In the genomic region with DNA sequence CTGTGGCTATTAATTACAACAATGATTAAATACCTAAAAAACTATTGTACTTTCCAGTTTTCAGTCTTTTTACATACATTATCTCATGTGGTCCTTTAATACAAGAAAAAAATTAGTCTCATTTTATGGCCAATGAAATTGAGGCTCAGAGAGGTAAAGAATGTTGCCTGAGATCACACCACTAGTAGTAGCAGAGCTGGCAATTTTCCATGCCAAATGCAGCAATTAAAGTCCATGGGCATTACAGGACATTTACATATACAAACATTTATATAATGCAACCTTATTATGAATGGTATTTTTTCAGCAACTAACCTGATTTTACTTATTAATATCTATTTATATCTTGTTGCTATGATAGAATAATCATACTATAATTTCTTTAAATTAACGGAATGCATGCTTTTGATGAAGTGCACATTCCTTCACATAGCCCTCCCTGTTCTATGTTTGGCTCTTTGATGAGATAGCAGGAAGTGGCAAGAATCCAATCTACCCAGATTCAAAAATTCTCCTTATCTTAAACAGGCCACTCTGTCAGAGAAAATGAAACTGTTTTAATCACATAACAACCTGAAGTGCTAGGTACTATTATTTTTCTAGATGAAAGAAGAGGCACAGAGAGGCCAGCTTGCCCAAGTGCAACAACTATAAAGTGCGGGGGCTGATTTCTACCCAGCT, we compare ENCODE assay signal across 9 cellular contexts.
DNase-seq lines count a peak whose midpoint lies in the region; FAIRE-seq and TF ChIP-seq lines count a peak whose summit lies in the region.
"Had no signal": no experiment of that assay in that cellular context is flagged by ENCODE, and none has a peak within 500 bp of the region (broad histone marks: within the 10 kb centered on the region; RNA-seq: fewer than 3 reads in every experiment).

No MANE protein-coding gene starts in this region.

- DNase-seq in COLO829 (ENCODE audit: low spot score) (peak; percentile 66), RPMI7951 (ENCODE audit: low read depth) (peak; percentile 13), choroid plexus epithelial cell (ENCODE audit: low read depth) (peak; percentile 41), NCI-H128 (lab: John Stamatoyannopoulos, UW; ENCODE audit: unreplicated experiment) (no peak), GM13977 (ENCODE audit: low spot score) (no peak), head of caudate nucleus (no peak)

- intact Hi-C loops in head of caudate nucleus (cut with DNase I), result loop anchor here (5.0 kb wide), 2 partner anchors 206 to 309 kb away; a partner anchor contains a TSS

- in situ Hi-C loops in GM13977 (cut with MboI; ENCODE audit: low pct_unique_long_range_greater_than_20kb, low sequenced_read_pairs, unreplicated experiment), result loop anchor here (10.0 to 25.0 kb wide), 2 partner anchors 208 to 439 kb away; a partner anchor contains a TSS

- FAIRE-seq in A204.1 (lab: Jason Lieb, UNC), result peak; percentile 21
- FAIRE-seq: HTR-8/SVneo had no signal

- no peak overlapping the region for H3K4me3 ChIP-seq in choroid plexus epithelial cell (ENCODE audit: low read depth, low read length)
- H3K4me3 ChIP-seq: right lobe of liver had no signal

- no peak for TF ChIP-seq CTCF in choroid plexus epithelial cell (conservative IDR thresholded peaks at IDR 0.05; ENCODE audit: low read depth, low read length)
- no peak for TF ChIP-seq CTCF in GM13977 (IDR thresholded peaks at IDR 0.05; ENCODE audit: extremely low read depth, insufficient read depth, missing control alignments)

Comparison
In these comparisons a context has a peak if more than half of its experiments do, and no peak if none do; other contexts are left out.
1. DNase-seq: peak in COLO829 (single experiment), RPMI7951 (single experiment) and choroid plexus epithelial cell (single experiment); none in NCI-H128 (single experiment), GM13977 (single experiment) and head of caudate nucleus (0 of 42).